1 cellular context compared by ENCODE assay signal in the genomic region with DNA sequence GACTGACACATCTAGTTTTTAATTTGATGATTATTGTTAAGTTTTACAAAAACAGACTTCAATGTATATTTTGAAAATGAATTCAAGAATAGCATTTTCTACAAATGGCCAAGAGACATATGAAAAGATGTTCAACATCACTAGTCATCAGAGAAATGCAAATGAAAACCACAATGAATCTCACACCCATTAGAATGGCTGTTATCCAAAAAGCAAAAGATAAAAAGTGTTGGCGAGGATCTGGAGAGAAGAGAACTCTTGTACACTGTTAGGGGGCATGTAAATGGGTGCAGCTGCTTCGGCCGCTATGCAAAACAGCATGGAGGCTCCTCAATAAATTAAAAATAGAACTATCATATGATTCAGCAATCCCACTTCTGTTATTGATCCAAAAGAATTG.
TF ChIP-seq lines count a peak whose summit lies in the region.

No MANE protein-coding gene starts in this region.

TF ChIP-seq in IMR-90, 13 proteins besides CTCF, POLR2A, EP300 and RAD21 (continued from another document):
- TF ChIP-seq, protein P1, sequence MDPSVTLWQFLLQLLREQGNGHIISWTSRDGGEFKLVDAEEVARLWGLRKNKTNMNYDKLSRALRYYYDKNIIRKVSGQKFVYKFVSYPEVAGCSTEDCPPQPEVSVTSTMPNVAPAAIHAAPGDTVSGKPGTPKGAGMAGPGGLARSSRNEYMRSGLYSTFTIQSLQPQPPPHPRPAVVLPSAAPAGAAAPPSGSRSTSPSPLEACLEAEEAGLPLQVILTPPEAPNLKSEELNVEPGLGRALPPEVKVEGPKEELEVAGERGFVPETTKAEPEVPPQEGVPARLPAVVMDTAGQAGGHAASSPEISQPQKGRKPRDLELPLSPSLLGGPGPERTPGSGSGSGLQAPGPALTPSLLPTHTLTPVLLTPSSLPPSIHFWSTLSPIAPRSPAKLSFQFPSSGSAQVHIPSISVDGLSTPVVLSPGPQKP (IDR thresholded peaks at IDR 0.05; ENCODE audit: borderline replicate concordance, low read depth, low read length), result no peak
- no peak for TF ChIP-seq CHD1 (IDR thresholded peaks at IDR 0.05; ENCODE audit: low read depth, low read length)
TF ChIP-seq in IMR-90: peak in this region for 0.
